ENCODE assay signal across 16 cellular contexts in genomic region chr14:41403360-41403759, GRCh38.
"Had no signal": no experiment of that assay in that cellular context is flagged by ENCODE, and none has a peak within 500 bp of the region (broad histone marks: within the 10 kb centered on the region; RNA-seq: fewer than 3 reads in every experiment).

No MANE protein-coding gene starts in this region.

- H3K36me3 ChIP-seq: heart left ventricle, neural progenitor cell, ovary, suprapubic skin, thyroid gland had no signal

- H3K27ac ChIP-seq: heart left ventricle, neural progenitor cell, ovary, suprapubic skin, thyroid gland had no signal

- H3K4me1 ChIP-seq: heart left ventricle, suprapubic skin, thyroid gland had no signal

- H3K9me3 ChIP-seq: heart left ventricle, ovary, suprapubic skin, thyroid gland had no signal

- H3K27me3 ChIP-seq: heart left ventricle, neural progenitor cell, ovary, suprapubic skin, thyroid gland had no signal

- H3K9ac ChIP-seq: neural progenitor cell had no signal

- FAIRE-seq: islet of Langerhans, urothelium cell line had no signal

- H3K4me2 ChIP-seq: neural progenitor cell, smooth muscle cell had no signal

- H2AFZ ChIP-seq: neural progenitor cell had no signal

- DNase-seq: effector memory CD4-positive, alpha-beta T cell; heart left ventricle; hippocampal formation; kidney glomerular epithelial cell; midbrain; nucleus accumbens; ovary; right cardiac atrium; stimulated activated CD4-positive, alpha-beta T cell treated with anti-CD3 and anti-CD28 coated beads, Interleukin-2, amount 100 ng/mL, for 48 hours; stimulated activated naive CD4-positive, alpha-beta T cell treated with Interleukin-2 at 50 U/mL for 16 hours; thyroid gland had no signal

- H3K4me3 ChIP-seq: heart left ventricle, neural progenitor cell, ovary, smooth muscle cell, suprapubic skin, thyroid gland had no signal
